ENCODE assay signal across 21 cellular contexts in the genomic region with DNA sequence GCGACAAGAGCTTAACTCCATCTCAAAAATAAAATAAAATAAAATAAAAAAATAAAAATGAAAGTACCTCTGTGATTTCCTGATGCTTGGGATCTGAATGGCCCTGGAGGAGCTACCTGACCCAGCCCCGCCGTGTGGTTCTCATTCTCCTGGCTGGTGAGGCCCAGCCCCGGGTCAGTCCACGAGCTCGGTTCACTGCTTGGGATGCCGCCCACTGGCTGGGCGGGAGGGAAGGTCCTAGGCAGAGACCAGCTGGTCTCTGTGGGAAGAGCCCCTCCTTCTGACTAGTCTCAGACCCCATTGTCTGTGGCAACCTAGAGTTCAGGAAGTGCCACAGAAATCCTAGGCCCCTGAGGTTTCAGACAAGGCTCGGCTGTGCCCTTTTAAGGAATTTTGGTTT. TPM values are rescaled to one million over a fixed set of nuclear protein-coding genes. Genes with fewer than 3 reads are reported as not detected.
DNase-seq lines count a peak whose midpoint lies in the region; ATAC-seq and TF ChIP-seq lines count a peak whose summit lies in the region.
"Had no signal": no experiment of that assay in that cellular context is flagged by ENCODE, and none has a peak within 500 bp of the region (broad histone marks: within the 10 kb centered on the region; RNA-seq: fewer than 3 reads in every experiment).

No MANE protein-coding gene starts in this region.

- H3K36me3 Mint-ChIP-seq in activated CD8-positive, alpha-beta T cell treated with anti-CD3 and anti-CD28 coated beads, Interleukin-2, amount 10 ng/mL, durations not matched to agents 7 days and 5 days (ENCODE audit: low read depth): peaks cover 4% of the 10 kb centered on the region
- no peaks in the 10 kb centered on the region for H3K36me3 Mint-ChIP-seq in activated CD8-positive, alpha-beta T cell treated with anti-CD3 and anti-CD28 coated beads for 36 hours (ENCODE audit: low read depth)
- no peaks in the 10 kb centered on the region for H3K36me3 Mint-ChIP-seq in neural crest cell (ENCODE audit: low read depth)
- H3K36me3 Mint-ChIP-seq in stimulated activated effector memory CD8-positive, alpha-beta T cell treated with anti-CD3 and anti-CD28 coated beads, Interleukin-12 subunit alpha, Interleukin-12 subunit beta, amount 100 ng/mL, for 72 hours: peaks cover 21% of the 10 kb centered on the region
- H3K36me3 Mint-ChIP-seq: CD8-positive, alpha-beta T cell; IgD-negative memory B cell had no signal

- TF ChIP-seq CTCF in activated CD8-positive, alpha-beta T cell treated with anti-CD3 and anti-CD28 coated beads for 36 hours (IDR thresholded peaks at IDR 0.05): no peak
- TF ChIP-seq CTCF in GM13976 (IDR thresholded peaks at IDR 0.05; ENCODE audit: borderline replicate concordance, control extremely low read depth, extremely low read depth, insufficient read depth, missing control alignments): no peak
- no peak for TF ChIP-seq CTCF in neural crest cell (conservative IDR thresholded peaks at IDR 0.05)
- TF ChIP-seq CTCF in GM20000 (IDR thresholded peaks at IDR 0.05; ENCODE audit: extremely low read depth, missing control alignments): no peak

- peaks cover 39% of the 10 kb centered on the region for H3K9me3 Mint-ChIP-seq in activated CD8-positive, alpha-beta T cell treated with anti-CD3 and anti-CD28 coated beads, Interleukin-2, amount 10 ng/mL, durations not matched to agents 7 days and 5 days (ENCODE audit: insufficient read depth)
- peaks cover 10% of the 10 kb centered on the region for H3K9me3 Mint-ChIP-seq in activated CD8-positive, alpha-beta T cell treated with anti-CD3 and anti-CD28 coated beads for 36 hours
- H3K9me3 Mint-ChIP-seq in neural crest cell: no peaks in the 10 kb centered on the region
- H3K9me3 Mint-ChIP-seq in stimulated activated effector memory CD8-positive, alpha-beta T cell treated with anti-CD3 and anti-CD28 coated beads, Interleukin-12 subunit alpha, Interleukin-12 subunit beta, amount 100 ng/mL, for 72 hours: peaks cover 15% of the 10 kb centered on the region
- H3K9me3 Mint-ChIP-seq: CD8-positive, alpha-beta T cell had no signal

- no peaks in the 10 kb centered on the region for H3K27me3 Mint-ChIP-seq in activated CD8-positive, alpha-beta T cell treated with anti-CD3 and anti-CD28 coated beads, Interleukin-2, amount 10 ng/mL, durations not matched to agents 7 days and 5 days (ENCODE audit: low read depth)
- no peaks in the 10 kb centered on the region for H3K27me3 Mint-ChIP-seq in activated CD8-positive, alpha-beta T cell treated with anti-CD3 and anti-CD28 coated beads for 36 hours
- H3K27me3 Mint-ChIP-seq in neural crest cell (ENCODE audit: low read depth): no peaks in the 10 kb centered on the region
- H3K27me3 Mint-ChIP-seq: B cell, IgD-negative memory B cell had no signal

- no peak for ATAC-seq in activated CD8-positive, alpha-beta T cell treated with anti-CD3 and anti-CD28 coated beads, Interleukin-2, amount 10 ng/mL, durations not matched to agents 7 days and 5 days
- no peak for ATAC-seq in activated CD8-positive, alpha-beta T cell treated with anti-CD3 and anti-CD28 coated beads for 36 hours
- ATAC-seq in stimulated activated effector memory CD8-positive, alpha-beta T cell treated with anti-CD3 and anti-CD28 coated beads, Interleukin-12 subunit alpha, Interleukin-12 subunit beta, amount 100 ng/mL, for 72 hours: no peak
- ATAC-seq in HG02759 (IDR thresholded peaks at IDR 0.05; ENCODE audit: unreplicated experiment): no peak
- ATAC-seq: CD8-positive, alpha-beta T cell; GM23338; HCT116 had no signal

- intact Hi-C loops in activated CD8-positive, alpha-beta T cell treated with anti-CD3 and anti-CD28 coated beads for 36 hours (cut with micrococcal nuclease): no loop called here

- POLR2A ChIA-PET in activated CD8-positive, alpha-beta T cell treated with anti-CD3 and anti-CD28 coated beads, Interleukin-2, amount 10 ng/mL, durations not matched to agents 7 days and 5 days (lab: Charles Lee): no interaction called here
- POLR2A ChIA-PET in activated CD8-positive, alpha-beta T cell treated with anti-CD3 and anti-CD28 coated beads for 36 hours (lab: Charles Lee): no interaction called here

- no peak for DNase-seq in activated CD8-positive, alpha-beta T cell treated with anti-CD3 and anti-CD28 coated beads, Interleukin-2, amount 10 ng/mL, durations not matched to agents 7 days and 5 days
- no peak for DNase-seq in activated CD8-positive, alpha-beta T cell treated with anti-CD3 and anti-CD28 coated beads for 36 hours
- peak; percentile 12 for DNase-seq in GM13976 (ENCODE audit: low spot score)
- DNase-seq in neural crest cell (ENCODE audit: low read depth, low spot score): no peak
- DNase-seq in stimulated activated effector memory CD8-positive, alpha-beta T cell treated with anti-CD3 and anti-CD28 coated beads, Interleukin-12 subunit alpha, Interleukin-12 subunit beta, amount 100 ng/mL, for 72 hours (ENCODE audit: low spot score in 2 of 2): no peak
- DNase-seq in NCI-H1417 (lab: John Stamatoyannopoulos, UW): no peak
- DNase-seq in GM20000 (ENCODE audit: low spot score): no peak
- DNase-seq: 8988T; CD8-positive, alpha-beta T cell; COR-L47; DMS 273 treated with DMSO at 0.1 percent for 48 hours; DND-41; EL; H7; HFFc6 had no signal

- H3K4me1 Mint-ChIP-seq in activated CD8-positive, alpha-beta T cell treated with anti-CD3 and anti-CD28 coated beads, Interleukin-2, amount 10 ng/mL, durations not matched to agents 7 days and 5 days (ENCODE audit: low read depth): no peaks in the 10 kb centered on the region
- H3K4me1 Mint-ChIP-seq in activated CD8-positive, alpha-beta T cell treated with anti-CD3 and anti-CD28 coated beads for 36 hours (ENCODE audit: low read depth): no peaks in the 10 kb centered on the region
- H3K4me1 Mint-ChIP-seq in neural crest cell: no peaks in the 10 kb centered on the region
- no peaks in the 10 kb centered on the region for H3K4me1 Mint-ChIP-seq in stimulated activated effector memory CD8-positive, alpha-beta T cell treated with anti-CD3 and anti-CD28 coated beads, Interleukin-12 subunit alpha, Interleukin-12 subunit beta, amount 100 ng/mL, for 72 hours
- H3K4me1 Mint-ChIP-seq: B cell, GM23338 had no signal

- in situ Hi-C loops in GM13976 (cut with MboI; ENCODE audit: low sequenced_read_pairs, unreplicated experiment): no loop called here

- CTCF ChIA-PET in activated CD8-positive, alpha-beta T cell treated with anti-CD3 and anti-CD28 coated beads, Interleukin-2, amount 10 ng/mL, durations not matched to agents 7 days and 5 days (lab: Charles Lee): no interaction called here
- CTCF ChIA-PET in activated CD8-positive, alpha-beta T cell treated with anti-CD3 and anti-CD28 coated beads for 36 hours (lab: Charles Lee): no interaction called here

- H3K4me3 Mint-ChIP-seq in activated CD8-positive, alpha-beta T cell treated with anti-CD3 and anti-CD28 coated beads, Interleukin-2, amount 10 ng/mL, durations not matched to agents 7 days and 5 days: no peak overlapping the region
- no peak overlapping the region for H3K4me3 Mint-ChIP-seq in activated CD8-positive, alpha-beta T cell treated with anti-CD3 and anti-CD28 coated beads for 36 hours
- no peak overlapping the region for H3K4me3 Mint-ChIP-seq in neural crest cell
- H3K4me3 Mint-ChIP-seq in stimulated activated effector memory CD8-positive, alpha-beta T cell treated with anti-CD3 and anti-CD28 coated beads, Interleukin-12 subunit alpha, Interleukin-12 subunit beta, amount 100 ng/mL, for 72 hours: no peak overlapping the region
- H3K4me3 Mint-ChIP-seq: B cell; CD8-positive, alpha-beta T cell; GM23338; HFFc6; IgD-negative memory B cell had no signal

- H3K27ac Mint-ChIP-seq in activated CD8-positive, alpha-beta T cell treated with anti-CD3 and anti-CD28 coated beads, Interleukin-2, amount 10 ng/mL, durations not matched to agents 7 days and 5 days: peak overlapping the region; percentile 79
- H3K27ac Mint-ChIP-seq in activated CD8-positive, alpha-beta T cell treated with anti-CD3 and anti-CD28 coated beads for 36 hours: no peak overlapping the region
- peak overlapping the region; percentile 43 for H3K27ac Mint-ChIP-seq in neural crest cell (ENCODE audit: unreplicated experiment)
- peak overlapping the region; percentile 67 for H3K27ac Mint-ChIP-seq in stimulated activated effector memory CD8-positive, alpha-beta T cell treated with anti-CD3 and anti-CD28 coated beads, Interleukin-12 subunit alpha, Interleukin-12 subunit beta, amount 100 ng/mL, for 72 hours
- H3K27ac Mint-ChIP-seq: B cell; CD8-positive, alpha-beta T cell; GM23338; HFFc6; IgD-negative memory B cell had no signal

RNA-seq across cellular contexts. Expression of a gene that starts 55.1 kb away (rescaled TPM):
- total RNA-seq in activated CD8-positive, alpha-beta T cell treated with anti-CD3 and anti-CD28 coated beads, Interleukin-2, amount 10 ng/mL, durations not matched to agents 7 days and 5 days: not detected
- not detected for total RNA-seq in activated CD8-positive, alpha-beta T cell treated with anti-CD3 and anti-CD28 coated beads for 36 hours
- total RNA-seq in neural crest cell: 11.5 and 11.7 TPM in 2 replicates
- total RNA-seq: CD8-positive, alpha-beta T cell; HepG2 had no signal

Comparison
In these comparisons a context has a peak if more than half of its experiments do, and no peak if none do; other contexts are left out.
1. RNA of a gene that starts 55.1 kb away (total RNA-seq): 11.5 to 11.7 TPM in neural crest cell; not detected in activated CD8-positive, alpha-beta T cell treated with anti-CD3 and anti-CD28 coated beads, Interleukin-2, amount 10 ng/mL, durations not matched to agents 7 days and 5 days and not detected in activated CD8-positive, alpha-beta T cell treated with anti-CD3 and anti-CD28 coated beads for 36 hours; every median in the first group is over 10 times any median in the second.